11 cellular contexts compared by ENCODE assay signal in genomic region chr10:26550774-26551526, GRCh38.
DNase-seq lines count a peak whose midpoint lies in the region; ATAC-seq and TF ChIP-seq lines count a peak whose summit lies in the region.
"Had no signal": no experiment of that assay in that cellular context is flagged by ENCODE, and none has a peak within 500 bp of the region (broad histone marks: within the 10 kb centered on the region; RNA-seq: fewer than 3 reads in every experiment).

No MANE protein-coding gene starts in this region.

- H3K9me3 Mint-ChIP-seq in GM23338, result no peaks in the 10 kb centered on the region

- TF ChIP-seq CTCF in GM12865 (IDR thresholded peaks at IDR 0.05; ENCODE audit: insufficient read depth, low read depth, low read length, missing control alignments) (no peak), GM23338 (conservative IDR thresholded peaks at IDR 0.05; ENCODE audit: low read depth in 2 of 2) (peak; percentile 59 to 70)

- no peaks in the 10 kb centered on the region for H4K20me1 ChIP-seq in GM23338 (replicated peaks; ENCODE audit: insufficient read depth)

- H3K27me3 ChIP-seq in GM23338 (ENCODE audit: insufficient read depth), result no peaks in the 10 kb centered on the region

- H3K4me1 ChIP-seq in GM23338 (ENCODE audit: insufficient read depth), result peaks cover 3% of the 10 kb centered on the region

- peak overlapping the region; percentile 81 for H2AFZ ChIP-seq in GM23338

- no peaks in the 10 kb centered on the region for H3K79me2 ChIP-seq in GM23338 (replicated peaks; ENCODE audit: insufficient read depth)

- no peak overlapping the region for H3K27ac Mint-ChIP-seq in GM23338

- H3K4me1 Mint-ChIP-seq in GM23338, result peaks cover 9% of the 10 kb centered on the region; the same call in 2 of the 3 replicates

- no peak overlapping the region for H3K4me3 Mint-ChIP-seq in GM23338
- H3K4me3 Mint-ChIP-seq: naive B cell had no signal

- intact Hi-C loops in left ventricle myocardium superior (cut with micrococcal nuclease), result loop anchor here (10.0 kb wide), 1 partner anchor 216 kb away; no protein-coding TSS in a partner anchor

- no peak overlapping the region for H3K27ac ChIP-seq in GM23338 (ENCODE audit: low read depth)
- H3K27ac ChIP-seq: VCaP had no signal

- H3F3A ChIP-seq in GM23338 (replicated peaks; ENCODE audit: low read depth), result no peaks in the 10 kb centered on the region

- H3K36me3 Mint-ChIP-seq in GM23338 (ENCODE audit: low read depth), result no peaks in the 10 kb centered on the region

- no peak overlapping the region for H3K4me3 ChIP-seq in GM12865 (ENCODE audit: low read depth, low read length)
- no peak overlapping the region for H3K4me3 ChIP-seq in GM23338

- no peaks in the 10 kb centered on the region for H3K36me3 ChIP-seq in GM23338 (ENCODE audit: insufficient read depth)

- peaks cover 2% of the 10 kb centered on the region for H3K27me3 Mint-ChIP-seq in GM23338 (ENCODE audit: insufficient read depth, low read depth, poor library complexity)
- H3K27me3 Mint-ChIP-seq: naive B cell had no signal

- peak; percentile 85 for DNase-seq in GM12865 (ENCODE audit: low read depth)
- peak; percentile 64 for DNase-seq in GM23338 (ENCODE audit: low spot score)
- peak; percentile 30 for DNase-seq in NCI-H69 (lab: John Stamatoyannopoulos, UW)
- DNase-seq in left lobe of liver (ENCODE audit: low spot score), result no peak
- DNase-seq in islet precursor cell, result no peak
- DNase-seq in NCI-H2081 treated with DMSO at 0.1 percent for 48 hours (lab: John Stamatoyannopoulos, UW), result no peak
- DNase-seq in KBM-7, result no peak
- DNase-seq in left ventricle myocardium superior, result no peak
- DNase-seq: activated naive CD4-positive, alpha-beta T cell; naive B cell had no signal

- no peak overlapping the region for H3K4me2 ChIP-seq in GM23338

- in situ Hi-C loops in KBM-7 (cut with MboI; ENCODE audit: low pct_unique_long_range_greater_than_20kb, low sequenced_read_pairs), result loop anchor here (25.0 kb wide), 1 partner anchor 214 kb away; no protein-coding TSS in a partner anchor

- H3K9me2 ChIP-seq in GM23338 (ENCODE audit: insufficient read depth), result no peaks in the 10 kb centered on the region

- peak; percentile 97 for ATAC-seq in GM23338
- peak; percentile 24 for ATAC-seq in left lobe of liver
- no peak for ATAC-seq in left ventricle myocardium superior

TF ChIP-seq in GM23338, 12 proteins besides CTCF, POLR2A, EP300 and RAD21:
- TF ChIP-seq CREB1 (CRISPR knock-in tag; IDR thresholded peaks at IDR 0.05; ENCODE audit: low read depth), result no peak
- no peak for TF ChIP-seq JUNB (IDR thresholded peaks at IDR 0.05; ENCODE audit: unreplicated experiment)
- TF ChIP-seq ZNF331 (CRISPR knock-in tag; IDR thresholded peaks at IDR 0.05; ENCODE audit: low read depth), result no peak
- TF ChIP-seq REST (IDR thresholded peaks at IDR 0.05; ENCODE audit: unreplicated experiment), result no peak
- no peak for TF ChIP-seq NANOG (IDR thresholded peaks at IDR 0.05; ENCODE audit: borderline replicate concordance)
- TF ChIP-seq ETS1 (IDR thresholded peaks at IDR 0.05), result no peak
- no peak for TF ChIP-seq EZH2 (IDR thresholded peaks at IDR 0.05; ENCODE audit: low read depth, unreplicated experiment)
- no peak for TF ChIP-seq ZNF114 (CRISPR knock-in tag; IDR thresholded peaks at IDR 0.05)
- no peak for TF ChIP-seq EZH2phosphoT487 (IDR thresholded peaks at IDR 0.05; ENCODE audit: unreplicated experiment)
- TF ChIP-seq ZNF462 (CRISPR knock-in tag; IDR thresholded peaks at IDR 0.05), result no peak
- TF ChIP-seq STAT1 (IDR thresholded peaks at IDR 0.05; ENCODE audit: unreplicated experiment), result no peak
- TF ChIP-seq POLR2AphosphoS5 (IDR thresholded peaks at IDR 0.05; ENCODE audit: low read depth), result no peak

Comparison
In these comparisons a context has a peak if more than half of its experiments do, and no peak if none do; other contexts are left out.
1. DNase-seq: peak in GM12865 (single experiment), GM23338 (single experiment) and NCI-H69 (single experiment); none in left lobe of liver (single experiment), islet precursor cell (single experiment), NCI-H2081 treated with DMSO at 0.1 percent for 48 hours (single experiment), KBM-7 (single experiment) and left ventricle myocardium superior (single experiment).